In the genomic region with DNA sequence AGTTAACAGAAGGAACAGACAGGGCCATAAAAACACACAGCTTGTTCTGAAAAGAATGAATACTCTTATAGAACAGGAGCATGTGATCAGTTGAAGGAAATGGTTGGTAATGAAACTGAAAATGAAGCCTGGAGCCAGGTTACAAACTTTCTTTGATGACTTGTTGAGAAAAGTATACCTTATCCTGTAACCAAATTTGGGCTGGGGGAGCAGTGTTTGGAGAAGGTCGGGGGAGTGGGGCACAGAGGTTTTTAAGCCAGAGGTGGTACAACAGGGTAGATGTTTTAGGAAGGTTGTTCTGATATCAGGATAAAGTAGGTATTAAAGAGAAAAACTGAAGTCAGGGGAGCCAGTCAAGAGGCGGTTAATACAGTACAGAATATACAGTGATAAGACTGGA, we compare ENCODE assay signal across 9 cellular contexts. TPM values are rescaled to one million over a fixed set of nuclear protein-coding genes. Genes with fewer than 3 reads are reported as not detected.
A peak's percentile ranks its signal among the peaks of the same experiment; 100 is the strongest.
DNase-seq lines count a peak whose midpoint lies in the region; ATAC-seq, FAIRE-seq and TF ChIP-seq lines count a peak whose summit lies in the region.
"Had no signal": no experiment of that assay in that cellular context is flagged by ENCODE, and none has a peak within 500 bp of the region (broad histone marks: within the 10 kb centered on the region; RNA-seq: fewer than 3 reads in every experiment).

No MANE protein-coding gene starts in this region.

- H3K27me3 ChIP-seq in lower lobe of right lung (ENCODE audit: low read depth), result no peaks in the 10 kb centered on the region

- in situ Hi-C loops in ACHN (cut with HindIII; ENCODE audit: low pct_ligation_motif_present, low pct_unique_long_range_greater_than_20kb, low sequenced_read_pairs), result no loop called here

- H3K4me3 ChIP-seq in lower lobe of right lung, result no peak overlapping the region

- no peak for TF ChIP-seq CTCF in GM20000 (IDR thresholded peaks at IDR 0.05; ENCODE audit: extremely low read depth, missing control alignments)
- TF ChIP-seq CTCF in lower lobe of right lung (IDR thresholded peaks at IDR 0.05), result no peak

- FAIRE-seq in GM18507 (lab: Jason Lieb, UNC), result peak; percentile 73

- H3K4me1 Mint-ChIP-seq in activated T-helper 2 cell treated with anti-CD3 and anti-CD28 coated beads, Interferon-gamma antibody, Interleukin-2, Interleukin-4, amounts not matched to agents 10 μg/mL and 5 μg/mL and 100 μg/mL, durations not matched to agents 14 hours and 24 hours and 36 hours (ENCODE audit: low read depth), result peaks cover 36% of the 10 kb centered on the region

- intact Hi-C loops in activated T-helper 2 cell treated with anti-CD3 and anti-CD28 coated beads, Interferon-gamma antibody, Interleukin-2, Interleukin-4, amounts not matched to agents 10 μg/mL and 5 μg/mL and 100 μg/mL, durations not matched to agents 14 hours and 24 hours and 36 hours (cut with micrococcal nuclease), result loop anchor here (1.0 to 10.0 kb wide), 3 partner anchors 8 to 1115 kb away; a partner anchor contains a TSS
- intact Hi-C loops in lower lobe of right lung (cut with DNase I), result no loop called here

- peak overlapping the region; percentile 72 for H3K4me3 Mint-ChIP-seq in activated T-helper 2 cell treated with anti-CD3 and anti-CD28 coated beads, Interferon-gamma antibody, Interleukin-2, Interleukin-4, amounts not matched to agents 10 μg/mL and 5 μg/mL and 100 μg/mL, durations not matched to agents 14 hours and 24 hours and 36 hours (ENCODE audit: low read depth)

- H3K4me1 ChIP-seq in lower lobe of right lung, result peaks cover 10% of the 10 kb centered on the region

- peak; percentile 89 for ATAC-seq in HG03103 (IDR thresholded peaks at IDR 0.05; ENCODE audit: low read depth, unreplicated experiment)
- ATAC-seq in lower lobe of right lung, result no peak
- ATAC-seq: right cardiac atrium had no signal

- no peak for DNase-seq in GM18507 (ENCODE audit: extremely low spot score, insufficient read length, low read depth)
- peak; percentile 44 for DNase-seq in GM20000 (ENCODE audit: low spot score)
- DNase-seq in activated T-helper 2 cell treated with anti-CD3 and anti-CD28 coated beads, Interferon-gamma antibody, Interleukin-2, Interleukin-4, amounts not matched to agents 10 μg/mL and 5 μg/mL and 100 μg/mL, durations not matched to agents 14 hours and 24 hours and 36 hours (ENCODE audit: low spot score), result no peak
- DNase-seq in NCI-H2196 (lab: John Stamatoyannopoulos, UW; ENCODE audit: unreplicated experiment), result no peak
- DNase-seq in lower lobe of right lung, result no peak
- DNase-seq in UCSD-AML1 (lab: John Stamatoyannopoulos, UW; ENCODE audit: unreplicated experiment), result no peak
- no peak for DNase-seq in ACHN
- DNase-seq: right cardiac atrium had no signal

- H3K27ac Mint-ChIP-seq in activated T-helper 2 cell treated with anti-CD3 and anti-CD28 coated beads, Interferon-gamma antibody, Interleukin-2, Interleukin-4, amounts not matched to agents 10 μg/mL and 5 μg/mL and 100 μg/mL, durations not matched to agents 14 hours and 24 hours and 36 hours, result peak overlapping the region; percentile 90

- H3K36me3 ChIP-seq in lower lobe of right lung, result peaks cover 58% of the 10 kb centered on the region

- no peaks in the 10 kb centered on the region for H3K9me3 Mint-ChIP-seq in activated T-helper 2 cell treated with anti-CD3 and anti-CD28 coated beads, Interferon-gamma antibody, Interleukin-2, Interleukin-4, amounts not matched to agents 10 μg/mL and 5 μg/mL and 100 μg/mL, durations not matched to agents 14 hours and 24 hours and 36 hours

- H3K27ac ChIP-seq in lower lobe of right lung, result no peak overlapping the region

- H3K9me3 ChIP-seq in lower lobe of right lung, result no peaks in the 10 kb centered on the region

- peaks cover 56% of the 10 kb centered on the region for H3K36me3 Mint-ChIP-seq in activated T-helper 2 cell treated with anti-CD3 and anti-CD28 coated beads, Interferon-gamma antibody, Interleukin-2, Interleukin-4, amounts not matched to agents 10 μg/mL and 5 μg/mL and 100 μg/mL, durations not matched to agents 14 hours and 24 hours and 36 hours (ENCODE audit: low read depth)

- no peaks in the 10 kb centered on the region for H3K27me3 Mint-ChIP-seq in activated T-helper 2 cell treated with anti-CD3 and anti-CD28 coated beads, Interferon-gamma antibody, Interleukin-2, Interleukin-4, amounts not matched to agents 10 μg/mL and 5 μg/mL and 100 μg/mL, durations not matched to agents 14 hours and 24 hours and 36 hours (ENCODE audit: low read depth)

RNA-seq across cellular contexts. Expression of a gene that starts 8.2 kb away (rescaled TPM):
- total RNA-seq in activated T-helper 2 cell treated with anti-CD3 and anti-CD28 coated beads, Interferon-gamma antibody, Interleukin-2, Interleukin-4, amounts not matched to agents 10 μg/mL and 5 μg/mL and 100 μg/mL, durations not matched to agents 14 hours and 24 hours and 36 hours, result 42.2 and 46.1 TPM in 2 replicates
- total RNA-seq in lower lobe of right lung, result 26.5 TPM

RNA-seq across cellular contexts. Expression of a gene that starts 8.3 kb away (rescaled TPM):
- 68.4 and 69.0 TPM in 2 replicates for total RNA-seq in activated T-helper 2 cell treated with anti-CD3 and anti-CD28 coated beads, Interferon-gamma antibody, Interleukin-2, Interleukin-4, amounts not matched to agents 10 μg/mL and 5 μg/mL and 100 μg/mL, durations not matched to agents 14 hours and 24 hours and 36 hours
- 30.0 TPM for total RNA-seq in lower lobe of right lung

RNA-seq across cellular contexts. Expression of a gene that starts 16.3 kb away (rescaled TPM):
- 1.1 and 1.6 TPM in 2 replicates for total RNA-seq in activated T-helper 2 cell treated with anti-CD3 and anti-CD28 coated beads, Interferon-gamma antibody, Interleukin-2, Interleukin-4, amounts not matched to agents 10 μg/mL and 5 μg/mL and 100 μg/mL, durations not matched to agents 14 hours and 24 hours and 36 hours
- 0.59 TPM for total RNA-seq in lower lobe of right lung
